In genomic region chr13:107992542-107992941, GRCh38 we compare ENCODE assay signal across 18 cellular contexts.
"Had no signal": no experiment of that assay in that cellular context is flagged by ENCODE, and none has a peak within 500 bp of the region (broad histone marks: within the 10 kb centered on the region; RNA-seq: fewer than 3 reads in every experiment).

No MANE protein-coding gene starts in this region.

- H3K4me1 Mint-ChIP-seq: activated CD4-positive, alpha-beta T cell treated with anti-CD3 and anti-CD28 coated beads for 36 hours; naive B cell; stimulated activated memory B cell treated with anti-CD40 and anti-IgM and Interleukin-4, amounts not matched to agents 10 μg/mL and 1 μg/mL and 100 μg/mL, for 72 hours had no signal

- H3K27me3 Mint-ChIP-seq: activated CD4-positive, alpha-beta memory T cell treated with anti-CD3 and anti-CD28 coated beads for 36 hours; activated CD4-positive, alpha-beta T cell treated with anti-CD3 and anti-CD28 coated beads for 36 hours; activated T-cell treated with anti-CD3 and anti-CD28 coated beads, Interleukin-2, amount 50 U/mL, for 24 hours; effector memory CD8-positive, alpha-beta T cell; naive B cell; stimulated activated memory B cell treated with anti-CD40 and anti-IgM and Interleukin-4, amounts not matched to agents 10 μg/mL and 1 μg/mL and 100 μg/mL, for 72 hours had no signal

- H3K27ac Mint-ChIP-seq: activated CD4-positive, alpha-beta memory T cell treated with anti-CD3 and anti-CD28 coated beads for 36 hours; activated CD4-positive, alpha-beta T cell treated with anti-CD3 and anti-CD28 coated beads for 36 hours; activated T-cell treated with anti-CD3 and anti-CD28 coated beads, Interleukin-2, amount 50 U/mL, for 24 hours; effector memory CD8-positive, alpha-beta T cell; naive B cell; stimulated activated memory B cell treated with anti-CD40 and anti-IgM and Interleukin-4, amounts not matched to agents 10 μg/mL and 1 μg/mL and 100 μg/mL, for 72 hours had no signal

- H3K36me3 Mint-ChIP-seq: activated CD4-positive, alpha-beta memory T cell treated with anti-CD3 and anti-CD28 coated beads for 36 hours; naive B cell; stimulated activated memory B cell treated with anti-CD40 and anti-IgM and Interleukin-4, amounts not matched to agents 10 μg/mL and 1 μg/mL and 100 μg/mL, for 72 hours had no signal

- DNase-seq: activated CD4-positive, alpha-beta memory T cell treated with anti-CD3 and anti-CD28 coated beads for 36 hours; activated CD4-positive, alpha-beta T cell treated with anti-CD3 and anti-CD28 coated beads for 36 hours; activated effector memory CD4-positive, alpha-beta T cell treated with Interleukin-2 at 50 U/mL for 16 hours; activated naive CD4-positive, alpha-beta T cell treated with anti-CD3 and anti-CD28 coated beads, Interleukin-2, amount 50 U/mL, for 16 hours; activated T-cell treated with anti-CD3 and anti-CD28 coated beads, Interleukin-2, amount 50 U/mL, for 24 hours; amygdala; brain microvascular endothelial cell; dermis blood vessel endothelial cell; effector memory CD8-positive, alpha-beta T cell; hypothalamus; mammary epithelial cell; naive B cell; ovary; stimulated activated CD4-positive, alpha-beta T cell treated with anti-CD3 and anti-CD28 coated beads, Interleukin-12 subunit alpha, Interleukin-12 subunit beta, amount 100 ng/mL, for 4 hours; stimulated activated CD4-positive, alpha-beta T cell treated with anti-CD3 and anti-CD28 coated beads, Interleukin-2, amount 100 ng/mL, for 48 hours; tibial artery had no signal

- H3K9me3 Mint-ChIP-seq: activated CD4-positive, alpha-beta memory T cell treated with anti-CD3 and anti-CD28 coated beads for 36 hours had no signal

- H3K4me3 Mint-ChIP-seq: activated CD4-positive, alpha-beta memory T cell treated with anti-CD3 and anti-CD28 coated beads for 36 hours; activated CD4-positive, alpha-beta T cell treated with anti-CD3 and anti-CD28 coated beads for 36 hours; activated T-cell treated with anti-CD3 and anti-CD28 coated beads, Interleukin-2, amount 50 U/mL, for 24 hours; effector memory CD8-positive, alpha-beta T cell; naive B cell; stimulated activated memory B cell treated with anti-CD40 and anti-IgM and Interleukin-4, amounts not matched to agents 10 μg/mL and 1 μg/mL and 100 μg/mL, for 72 hours had no signal

- ATAC-seq: activated CD4-positive, alpha-beta T cell treated with anti-CD3 and anti-CD28 coated beads for 36 hours; effector memory CD8-positive, alpha-beta T cell; esophagus mucosa; stimulated activated memory B cell treated with anti-CD40 and anti-IgM and Interleukin-4, amounts not matched to agents 10 μg/mL and 1 μg/mL and 100 μg/mL, for 72 hours had no signal
